In the genomic region with DNA sequence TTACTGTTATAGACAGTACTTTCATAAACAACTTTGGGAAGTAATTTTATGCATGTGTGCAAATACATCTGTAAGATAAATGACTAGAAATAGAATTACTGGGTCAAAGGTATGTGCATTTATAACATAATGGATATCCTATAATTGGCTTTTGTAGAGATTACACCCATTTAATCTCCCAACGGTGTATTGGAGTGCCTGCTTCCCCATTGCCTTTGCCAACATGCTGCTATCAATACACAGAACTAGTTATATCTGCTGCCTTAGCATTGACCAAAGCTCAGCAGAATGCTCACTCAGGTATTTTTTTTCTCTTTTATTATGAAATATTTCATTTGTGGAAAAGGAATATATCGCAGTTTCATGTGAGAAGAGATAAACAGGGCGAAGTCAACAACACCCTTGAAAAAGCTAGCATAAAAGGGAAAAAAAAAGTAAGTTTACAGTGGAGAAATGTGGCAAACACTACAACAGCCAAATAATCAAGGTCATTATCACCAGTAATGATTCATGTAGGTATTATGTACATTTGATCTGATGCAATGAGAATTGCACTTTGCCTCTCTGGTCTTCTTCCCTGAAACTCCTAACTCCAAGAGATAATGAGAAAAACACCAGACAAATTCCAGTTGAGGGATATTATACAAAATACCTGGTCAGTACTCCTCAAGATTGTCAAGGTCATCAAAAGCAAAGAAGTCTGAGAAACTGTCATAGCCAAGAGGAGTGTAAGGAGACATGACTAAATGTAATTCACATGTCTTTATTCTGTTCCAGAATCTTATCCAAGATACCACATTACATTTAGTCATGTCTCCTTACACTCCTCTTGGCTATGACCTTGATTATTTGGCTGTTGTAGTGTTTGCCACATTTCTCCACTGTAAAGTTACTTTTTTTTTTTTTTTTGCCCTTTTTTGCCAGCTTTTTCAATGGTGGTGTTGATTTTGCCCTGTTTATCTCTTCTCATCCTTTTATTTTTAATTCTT, we compare ENCODE assay signal across 16 cellular contexts. TPM values are rescaled to one million over a fixed set of nuclear protein-coding genes. Genes with fewer than 3 reads are reported as not detected.
DNase-seq lines count a peak whose midpoint lies in the region; ATAC-seq, FAIRE-seq and TF ChIP-seq lines count a peak whose summit lies in the region.
"Had no signal": no experiment of that assay in that cellular context is flagged by ENCODE, and none has a peak within 500 bp of the region (broad histone marks: within the 10 kb centered on the region; RNA-seq: fewer than 3 reads in every experiment).

No MANE protein-coding gene starts in this region.

- TF ChIP-seq CTCF in K562 (IDR thresholded peaks at IDR 0.05 in 2 of 3, conservative IDR thresholded peaks at IDR 0.05 in 1 of 3; ENCODE audit: insufficient read depth in 2 of 3, low read depth in 1 of 3, low read length in 3 of 3), result no peak
- TF ChIP-seq CTCF in keratinocyte (optimal IDR thresholded peaks at IDR 0.05 in 1 of 3, IDR thresholded peaks at IDR 0.05 in 1 of 3, conservative IDR thresholded peaks at IDR 0.05 in 1 of 3; ENCODE audit: extremely low read depth in 1 of 3, insufficient read depth in 2 of 3, low read length in 3 of 3), result no peak

- H3K36me3 ChIP-seq in K562 (ENCODE audit: control insufficient read depth, insufficient read depth, low read length), result no peaks in the 10 kb centered on the region
- H3K36me3 ChIP-seq in keratinocyte (ENCODE audit: control insufficient read depth in 2 of 2, extremely low read depth in 1 of 2, insufficient read depth in 2 of 2, low read length in 2 of 2), result no peaks in the 10 kb centered on the region
- H3K36me3 ChIP-seq: left ventricle myocardium inferior, vagina had no signal

- H3K79me2 ChIP-seq in K562 (ENCODE audit: control insufficient read depth, insufficient read depth, low read length), result peaks cover 18% of the 10 kb centered on the region; the same call in 2 of the 3 replicates
- peaks cover 47% of the 10 kb centered on the region for H3K79me2 ChIP-seq in keratinocyte (ENCODE audit: control insufficient read depth, insufficient read depth, low read length)

- peak overlapping the region; percentile 63 for H3K27ac Mint-ChIP-seq in stimulated activated naive CD8-positive, alpha-beta T cell treated with anti-CD3 and anti-CD28 coated beads, Interleukin-15, Interleukin-2, amounts not matched to agents 100 ng/mL and 50 ng/mL, for 24 hours
- H3K27ac Mint-ChIP-seq: stimulated activated naive B cell treated with anti-CD40 and anti-IgM and Interleukin-4, amounts not matched to agents 10 μg/mL and 1 μg/mL and 100 μg/mL, for 72 hours; T-helper 2 cell treated with Interferon-gamma antibody and Interleukin-4, amounts not matched to agents 5 μg/mL and 100 μg/mL, for 36 hours had no signal

- H3K4me3 ChIP-seq in K562 (no peak overlapping the region), keratinocyte (ENCODE audit: control insufficient read depth in 2 of 3, extremely low read depth in 1 of 3, insufficient read depth in 2 of 3, low read depth in 1 of 3, low read length in 3 of 3) (no peak overlapping the region)
- H3K4me3 ChIP-seq: left ventricle myocardium inferior, vagina had no signal

- no peaks in the 10 kb centered on the region for H3K27me3 Mint-ChIP-seq in stimulated activated naive CD8-positive, alpha-beta T cell treated with anti-CD3 and anti-CD28 coated beads, Interleukin-15, Interleukin-2, amounts not matched to agents 100 ng/mL and 50 ng/mL, for 24 hours
- H3K27me3 Mint-ChIP-seq: stimulated activated naive B cell treated with anti-CD40 and anti-IgM and Interleukin-4, amounts not matched to agents 10 μg/mL and 1 μg/mL and 100 μg/mL, for 72 hours had no signal

- TF ChIP-seq POLR2A in K562 (conservative IDR thresholded peaks at IDR 0.05), result no peak

- no peaks in the 10 kb centered on the region for H3K9me3 ChIP-seq in K562 (replicated peaks; ENCODE audit: control insufficient read depth, insufficient read depth, low read depth, low read length)
- H3K9me3 ChIP-seq in keratinocyte (ENCODE audit: control insufficient read depth, low read depth, low read length), result no peaks in the 10 kb centered on the region
- H3K9me3 ChIP-seq: left ventricle myocardium inferior, vagina had no signal

- H4K20me1 ChIP-seq in K562 (replicated peaks; ENCODE audit: control insufficient read depth, insufficient read depth, low read length) (no peaks in the 10 kb centered on the region), keratinocyte (ENCODE audit: control insufficient read depth, extremely low read depth, insufficient read depth, low read length) (no peaks in the 10 kb centered on the region)

- H2AFZ ChIP-seq in K562 (ENCODE audit: low read depth, low read length) (no peak overlapping the region), keratinocyte (ENCODE audit: control insufficient read depth, low read length) (no peak overlapping the region)

- H3K27me3 ChIP-seq in K562 (ENCODE audit: control insufficient read depth in 2 of 2, insufficient read depth in 2 of 2, low read length in 2 of 2) (no peaks in the 10 kb centered on the region), keratinocyte (ENCODE audit: control insufficient read depth, extremely low read depth, insufficient read depth, low read length) (no peaks in the 10 kb centered on the region)
- H3K27me3 ChIP-seq: vagina had no signal

- no peak for DNase-seq in stimulated activated naive CD8-positive, alpha-beta T cell treated with anti-CD3 and anti-CD28 coated beads, Interleukin-15, Interleukin-2, amounts not matched to agents 100 U/mL and 50 U/mL, for 24 hours
- no peak for DNase-seq in K562 (ENCODE audit: extremely low read depth in 1 of 4, low spot score in 3 of 4)
- no peak for DNase-seq in keratinocyte (ENCODE audit: low read depth, low spot score)
- DNase-seq in CD1c-positive myeloid dendritic cell (ENCODE audit: extremely low spot score), result no peak
- DNase-seq in nucleus accumbens (lab: John Stamatoyannopoulos, UW), result no peak
- DNase-seq: ACHN; CD8-positive, alpha-beta T cell; left ventricle myocardium inferior; NCI-H1417 treated with DMSO at 0.1 percent for 48 hours; stimulated activated naive B cell treated with anti-CD40 and anti-IgM and Interleukin-4, amounts not matched to agents 10 μg/mL and 1 μg/mL and 100 μg/mL, for 72 hours had no signal

- no peak overlapping the region for H3K4me2 ChIP-seq in K562 (ENCODE audit: insufficient read depth, low read length)
- peak overlapping the region; percentile 53 for H3K4me2 ChIP-seq in keratinocyte (ENCODE audit: control insufficient read depth, extremely low read depth, insufficient read depth, low read depth, low read length)

- H3K4me3 Mint-ChIP-seq in stimulated activated naive CD8-positive, alpha-beta T cell treated with anti-CD3 and anti-CD28 coated beads, Interleukin-15, Interleukin-2, amounts not matched to agents 100 ng/mL and 50 ng/mL, for 24 hours, result no peak overlapping the region
- H3K4me3 Mint-ChIP-seq: CD8-positive, alpha-beta T cell; stimulated activated naive B cell treated with anti-CD40 and anti-IgM and Interleukin-4, amounts not matched to agents 10 μg/mL and 1 μg/mL and 100 μg/mL, for 72 hours; T-helper 2 cell treated with Interferon-gamma antibody and Interleukin-4, amounts not matched to agents 5 μg/mL and 100 μg/mL, for 36 hours had no signal

- POLR2A ChIA-PET in K562 (lab: Yijun Ruan, JAX), result interaction anchor here (1.0 kb wide), 1 partner anchor 10 kb away, joined by 3 read pairs; no protein-coding TSS in a partner anchor

- H3K9me1 ChIP-seq in K562 (ENCODE audit: control insufficient read depth, insufficient read depth, low read length) (no peaks in the 10 kb centered on the region), keratinocyte (ENCODE audit: control insufficient read depth, extremely low read depth, insufficient read depth, low read length) (no peaks in the 10 kb centered on the region)

- H3K36me3 Mint-ChIP-seq in stimulated activated naive CD8-positive, alpha-beta T cell treated with anti-CD3 and anti-CD28 coated beads, Interleukin-15, Interleukin-2, amounts not matched to agents 100 ng/mL and 50 ng/mL, for 24 hours (ENCODE audit: low read depth), result peaks cover 14% of the 10 kb centered on the region

- peaks cover 27% of the 10 kb centered on the region for H3K4me1 Mint-ChIP-seq in stimulated activated naive CD8-positive, alpha-beta T cell treated with anti-CD3 and anti-CD28 coated beads, Interleukin-15, Interleukin-2, amounts not matched to agents 100 ng/mL and 50 ng/mL, for 24 hours (ENCODE audit: low read depth)

- FAIRE-seq in K562 (lab: Jason Lieb, UNC) (peak; percentile 48), keratinocyte (lab: Jason Lieb, UNC) (peak; percentile 91)

- TF ChIP-seq RAD21 in K562 (CRISPR knock-in tag; conservative IDR thresholded peaks at IDR 0.05 in 1 of 2, IDR thresholded peaks at IDR 0.05 in 1 of 2), result no peak

- H3K9me3 Mint-ChIP-seq in stimulated activated naive CD8-positive, alpha-beta T cell treated with anti-CD3 and anti-CD28 coated beads, Interleukin-15, Interleukin-2, amounts not matched to agents 100 ng/mL and 50 ng/mL, for 24 hours, result no peaks in the 10 kb centered on the region
- H3K9me3 Mint-ChIP-seq: CD8-positive, alpha-beta T cell; stimulated activated naive B cell treated with anti-CD40 and anti-IgM and Interleukin-4, amounts not matched to agents 10 μg/mL and 1 μg/mL and 100 μg/mL, for 72 hours; T-helper 2 cell treated with Interferon-gamma antibody and Interleukin-4, amounts not matched to agents 5 μg/mL and 100 μg/mL, for 36 hours had no signal

- WGBS in K562 (ENCODE audit: insufficient coverage, low coverage, missing lambda C conversion rate), result 74% methylated on average over 3 of the region's 3 CpGs

- H3K4me1 ChIP-seq in K562 (replicated peaks in 1 of 2; ENCODE audit: control insufficient read depth in 2 of 2, insufficient read depth in 2 of 2, low read length in 2 of 2) (no peaks in the 10 kb centered on the region; a peak in 2 of 5 replicates), keratinocyte (ENCODE audit: control insufficient read depth, extremely low read depth, insufficient read depth, low read length) (peaks cover 36% of the 10 kb centered on the region)

- H3K9ac ChIP-seq in K562 (ENCODE audit: insufficient read depth in 1 of 2, low read depth in 2 of 2, low read length in 2 of 2) (no peak overlapping the region), keratinocyte (ENCODE audit: control insufficient read depth, extremely low read depth, insufficient read depth, low read length) (no peak overlapping the region)

- no TSS peak for BruUV-seq in K562 (replicated peaks; lab: Mats Ljungman, UMichigan)

- no peak for ATAC-seq in stimulated activated naive CD8-positive, alpha-beta T cell treated with anti-CD3 and anti-CD28 coated beads, Interleukin-15, Interleukin-2, amounts not matched to agents 100 U/mL and 50 U/mL, for 24 hours
- ATAC-seq in K562 (no peak), GM19023 (IDR thresholded peaks at IDR 0.05; ENCODE audit: unreplicated experiment) (no peak), GM21619 (IDR thresholded peaks at IDR 0.05; ENCODE audit: unreplicated experiment) (no peak)
- ATAC-seq: activated CD4-positive, CD25-positive, alpha-beta regulatory T cell treated with anti-CD3 and anti-CD28 coated beads, Interleukin-2, amount 50 U/mL, for 24 hours; CD8-positive, alpha-beta T cell; stimulated activated naive B cell treated with anti-CD40 and anti-IgM and Interleukin-4, amounts not matched to agents 10 μg/mL and 1 μg/mL and 100 μg/mL, for 72 hours had no signal

- dilution Hi-C loops in keratinocyte (cut with MboI; ENCODE audit: extremely low pct_ligation_motif_present, low sequenced_read_pairs), result no loop called here

- H3K27ac ChIP-seq in K562 (ENCODE audit: extremely low read depth, low read depth, low read length) (no peak overlapping the region), keratinocyte (ENCODE audit: control insufficient read depth, insufficient read depth, low read length) (peak overlapping the region; percentile 88)
- H3K27ac ChIP-seq: left ventricle myocardium inferior, vagina had no signal

- TF ChIP-seq EP300 in K562 (IDR thresholded peaks at IDR 0.05; ENCODE audit: low read length), result no peak

- in situ Hi-C loops in K562 (cut with MboI), result no loop called here

- intact Hi-C loops in K562 (cut with micrococcal nuclease), result no loop called here

- CTCF ChIA-PET in K562 (lab: Yijun Ruan, JAX; ENCODE audit: low intra/inter-chr PET ratio), result no interaction called here

RNA-seq across cellular contexts. Expression of a gene that starts 36.8 kb away (rescaled TPM):
- total RNA-seq in K562 (2011; cell fraction: chromatin; rRNA removed; ENCODE audit: low replicate concordance), result 21.2 and 40.4 TPM in 2 replicates
- 5.8 and 7.1 TPM in 2 replicates for total RNA-seq in K562 (2011; cell fraction: nucleolus; rRNA removed)
- total RNA-seq in K562 (2011; cell fraction: nucleoplasm; rRNA removed), result 20.6 and 24.7 TPM in 2 replicates
- total RNA-seq in K562 (2014; rRNA removed) (3.4 and 4.4 TPM in 2 replicates), K562 (2014; rRNA removed; fragmentation: Illumina TruSeq; extraction: Trizol) (13.4 and 18.0 TPM in 2 replicates), K562 (2015; rRNA removed; fragmentation: Illumina TruSeq; extraction: Trizol) (7.7 and 7.9 TPM in 2 replicates), K562 (2021) (27.1 and 27.2 TPM in 2 replicates)
- polyA plus RNA-seq in K562 (2011; rRNA removed) (18.9 and 25.7 TPM in 2 replicates), K562 (2014; fragmentation: Illumina TruSeq; extraction: Trizol) (16.4 and 18.3 TPM in 2 replicates), K562 (2014; fragmentation: Nextera tagmentation; extraction: Ambion mirVana) (1 to 10 TPM; 3.4 to 4.0 TPM), K562 (2014; rRNA removed) (10.8 and 11.5 TPM in 2 replicates), keratinocyte (32.4 to 54.1 TPM (median 41.2 TPM) in 3 replicates)
- 3.9 and 11.4 TPM in 2 replicates for polyA plus RNA-seq in K562 (2011; cell fraction: cytosol; rRNA removed)
- 16.8 and 37.2 TPM in 2 replicates for polyA plus RNA-seq in K562 (2011; cell fraction: nucleus; rRNA removed)
- 18.1 and 29.9 TPM in 2 replicates for polyA plus RNA-seq in K562 (2012)
- 14.4 and 15.1 TPM in 2 replicates for polyA minus RNA-seq in K562 (2011; rRNA and poly(A)+ RNA removed)
- 9.8 and 12.6 TPM in 2 replicates for polyA minus RNA-seq in K562 (2011; cell fraction: cytosol; rRNA and poly(A)+ RNA removed)
- polyA minus RNA-seq in K562 (2011; cell fraction: nucleus; rRNA and poly(A)+ RNA removed), result 7.5 and 10.9 TPM in 2 replicates
- 101 TPM for polyA plus RNA-seq in keratinocyte (2011; ENCODE audit: low read depth)
- polyA plus RNA-seq in keratinocyte (2011; cell fraction: cytosol; rRNA removed), result 32.0 and 69.2 TPM in 2 replicates
- polyA plus RNA-seq in keratinocyte (2011; cell fraction: nucleus; rRNA removed), result 51.8 and 66.9 TPM in 2 replicates
- polyA plus RNA-seq in keratinocyte (2012; ENCODE audit: low replicate concordance), result 37.1 and 79.6 TPM in 2 replicates
- 12.7 to 35.9 TPM (median 15.4 TPM) in 3 replicates for polyA minus RNA-seq in keratinocyte
- 9.4 TPM for polyA minus RNA-seq in keratinocyte (2011; cell fraction: cytosol; rRNA and poly(A)+ RNA removed)
- 18.3 and 35.9 TPM in 2 replicates for polyA minus RNA-seq in keratinocyte (2011; cell fraction: nucleus; rRNA and poly(A)+ RNA removed)

RNA-seq across cellular contexts. Expression of a gene that starts 36.9 kb away (rescaled TPM):
- total RNA-seq in K562 (2011; cell fraction: chromatin; rRNA removed; ENCODE audit: low replicate concordance), result 2.0 and 3.6 TPM in 2 replicates
- 1.2 and 1.4 TPM in 2 replicates for total RNA-seq in K562 (2011; cell fraction: nucleolus; rRNA removed)
- total RNA-seq in K562 (2011; cell fraction: nucleoplasm; rRNA removed), result 2.0 and 3.1 TPM in 2 replicates
- total RNA-seq in K562 (2014; rRNA removed) (0.45 and 0.73 TPM in 2 replicates), K562 (2014; rRNA removed; fragmentation: Illumina TruSeq; extraction: Trizol) (0.51 and 0.67 TPM in 2 replicates), K562 (2015; rRNA removed; fragmentation: Illumina TruSeq; extraction: Trizol) (0.57 and 0.58 TPM in 2 replicates), K562 (2021) (1.1 and 1.2 TPM in 2 replicates)
- polyA plus RNA-seq in K562 (2011; rRNA removed) (0.35 and 0.46 TPM in 2 replicates), K562 (2014; fragmentation: Illumina TruSeq; extraction: Trizol) (0.50 and 0.59 TPM in 2 replicates), K562 (2014; fragmentation: Nextera tagmentation; extraction: Ambion mirVana) (under 1 TPM; 0.15 to 0.17 TPM), K562 (2014; rRNA removed) (0.56 and 0.63 TPM in 2 replicates), keratinocyte (0.20 to 0.47 TPM (median 0.39 TPM) in 3 replicates)
- 0.21 and 0.22 TPM in 2 replicates for polyA plus RNA-seq in K562 (2011; cell fraction: cytosol; rRNA removed)
- polyA plus RNA-seq in K562 (2011; cell fraction: nucleus; rRNA removed), result 0.60 and 1.4 TPM in 2 replicates
- 0.49 and 1.4 TPM in 2 replicates for polyA plus RNA-seq in K562 (2012)
- 0.63 and 0.70 TPM in 2 replicates for polyA minus RNA-seq in K562 (2011; rRNA and poly(A)+ RNA removed)
- polyA minus RNA-seq in K562 (2011; cell fraction: cytosol; rRNA and poly(A)+ RNA removed), result 0.67 and 0.82 TPM in 2 replicates
- polyA minus RNA-seq in K562 (2011; cell fraction: nucleus; rRNA and poly(A)+ RNA removed), result 1.1 and 1.3 TPM in 2 replicates
- 1.6 TPM for polyA plus RNA-seq in keratinocyte (2011; ENCODE audit: low read depth)
- polyA plus RNA-seq in keratinocyte (2011; cell fraction: cytosol; rRNA removed), result 0.21 and 0.24 TPM in 2 replicates
- polyA plus RNA-seq in keratinocyte (2011; cell fraction: nucleus; rRNA removed), result 0.80 and 0.85 TPM in 2 replicates
- 0.29 and 2.2 TPM in 2 replicates for polyA plus RNA-seq in keratinocyte (2012; ENCODE audit: low replicate concordance)
- 0.46 to 0.86 TPM (median 0.49 TPM) in 3 replicates for polyA minus RNA-seq in keratinocyte
- polyA minus RNA-seq in keratinocyte (2011; cell fraction: cytosol; rRNA and poly(A)+ RNA removed), result not detected
- 1.3 and 2.0 TPM in 2 replicates for polyA minus RNA-seq in keratinocyte (2011; cell fraction: nucleus; rRNA and poly(A)+ RNA removed)
